In genomic region chr5:52920929-52921328, GRCh38 we compare ENCODE assay signal across 16 cellular contexts.
DNase-seq lines count a peak whose midpoint lies in the region; ATAC-seq, FAIRE-seq and TF ChIP-seq lines count a peak whose summit lies in the region.
"Had no signal": no experiment of that assay in that cellular context is flagged by ENCODE, and none has a peak within 500 bp of the region (broad histone marks: within the 10 kb centered on the region; RNA-seq: fewer than 3 reads in every experiment).

No MANE protein-coding gene starts in this region.

- no peak overlapping the region for H3K27ac ChIP-seq in foreskin keratinocyte
- no peak overlapping the region for H3K27ac ChIP-seq in adrenal gland
- H3K27ac ChIP-seq: neural progenitor cell, upper lobe of left lung had no signal

- no peak for FAIRE-seq in bronchial epithelial cell (lab: Jason Lieb, UNC)

- no peak for TF ChIP-seq POLR2A in adrenal gland (IDR thresholded peaks at IDR 0.05)

- in situ Hi-C loops in ACHN (cut with HindIII; ENCODE audit: low pct_ligation_motif_present, low pct_unique_long_range_greater_than_20kb, low sequenced_read_pairs), result no loop called here

- no peaks in the 10 kb centered on the region for H3K9me3 ChIP-seq in adrenal gland (replicated peaks in 1 of 3)
- H3K9me3 ChIP-seq: upper lobe of left lung had no signal

- H3K4me3 ChIP-seq in bronchial epithelial cell (ENCODE audit: low read depth, low read length) (no peak overlapping the region), adrenal gland (no peak overlapping the region)
- H3K4me3 ChIP-seq: neural progenitor cell, upper lobe of left lung had no signal

- intact Hi-C loops in adrenal gland (cut with DNase I), result no loop called here

- H3K27me3 ChIP-seq in bronchial epithelial cell (ENCODE audit: control insufficient read depth, insufficient read depth, low read length), result no peaks in the 10 kb centered on the region
- H3K27me3 ChIP-seq in foreskin keratinocyte, result no peaks in the 10 kb centered on the region
- H3K27me3 ChIP-seq in adrenal gland, result no peaks in the 10 kb centered on the region
- H3K27me3 ChIP-seq: neural progenitor cell, upper lobe of left lung had no signal

- ATAC-seq in foreskin keratinocyte, result no peak
- ATAC-seq in activated CD4-positive, CD25-positive, alpha-beta regulatory T cell treated with anti-CD3 and anti-CD28 coated beads, Interleukin-2, amount 50 U/mL, for 24 hours, result no peak
- ATAC-seq: left cardiac atrium had no signal

- DNase-seq in ACHN (peak; percentile 10), HT1080 (ENCODE audit: low read depth) (peak; percentile 24), bronchial epithelial cell (ENCODE audit: low read depth) (peak; percentile 31), foreskin keratinocyte (peak; percentile 17 to 42), NCI-H2227 treated with DMSO at 0.1 percent for 48 hours (lab: John Stamatoyannopoulos, UW) (no peak), UCSD-AML1 (lab: John Stamatoyannopoulos, UW; ENCODE audit: unreplicated experiment) (no peak), adrenal gland (no peak)
- DNase-seq: activated CD4-positive, alpha-beta T cell treated with anti-CD3 and anti-CD28 coated beads for 4 hours; activated gamma-delta T cell treated with Interleukin-2 at 50 U/mL for 16 hours; foreskin melanocyte; left cardiac atrium; midbrain; NCI-H1930; upper lobe of left lung had no signal

- H3K36me3 ChIP-seq in bronchial epithelial cell (ENCODE audit: control insufficient read depth, insufficient read depth, low read length), result no peaks in the 10 kb centered on the region
- peaks cover 0 to 36% of the 10 kb centered on the region in 2 donors for H3K36me3 ChIP-seq in adrenal gland (replicated peaks in 1 of 2)
- H3K36me3 ChIP-seq: neural progenitor cell had no signal

- WGBS in adrenal gland, 4 donors, result 91 to 95% (median 93%) methylated on average over 2 of the region's 2 CpGs

- TF ChIP-seq CTCF in bronchial epithelial cell (IDR thresholded peaks at IDR 0.05; ENCODE audit: insufficient read depth, low read length, severe bottlenecking) (no peak), foreskin keratinocyte (conservative IDR thresholded peaks at IDR 0.05) (peak; percentile 49), adrenal gland (IDR thresholded peaks at IDR 0.05) (no peak)

- H3K4me1 ChIP-seq in foreskin keratinocyte (peaks cover 4% of the 10 kb centered on the region), adrenal gland (replicated peaks in 1 of 2) (peaks cover 0 to 1% of the 10 kb centered on the region in 2 donors)
- H3K4me1 ChIP-seq: neural progenitor cell, upper lobe of left lung had no signal

Comparison
In these comparisons a context has a peak if more than half of its experiments do, and no peak if none do; other contexts are left out.
1. DNase-seq: peak in ACHN (single experiment), HT1080 (single experiment), bronchial epithelial cell (single experiment) and foreskin keratinocyte (2 of 2); none in NCI-H2227 treated with DMSO at 0.1 percent for 48 hours (single experiment), UCSD-AML1 (single experiment) and adrenal gland (0 of 7).